12 cellular contexts compared by ENCODE assay signal in the genomic region with DNA sequence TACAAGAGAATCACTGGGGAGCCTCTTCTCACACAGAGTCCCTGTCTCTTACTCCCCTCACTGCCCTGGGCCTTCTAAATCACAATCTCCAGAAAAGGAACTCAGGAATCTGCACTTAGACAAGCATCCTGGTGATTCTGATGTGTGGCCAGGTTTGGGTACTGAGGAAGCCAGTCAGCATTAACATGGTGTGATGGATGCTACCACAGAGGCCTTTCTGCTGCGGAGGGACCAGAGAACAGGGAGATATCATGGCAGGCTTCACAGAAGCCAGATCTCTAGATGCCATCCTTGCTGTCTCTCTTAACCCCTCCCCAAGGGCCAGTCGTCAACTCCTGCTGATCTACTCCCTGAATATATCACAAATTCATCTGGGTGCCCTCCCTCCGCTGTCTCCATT. TPM values are rescaled to one million over a fixed set of nuclear protein-coding genes. Genes with fewer than 3 reads are reported as not detected.
DNase-seq lines count a peak whose midpoint lies in the region; ATAC-seq and TF ChIP-seq lines count a peak whose summit lies in the region.
"Had no signal": no experiment of that assay in that cellular context is flagged by ENCODE, and none has a peak within 500 bp of the region (broad histone marks: within the 10 kb centered on the region; RNA-seq: fewer than 3 reads in every experiment).

No MANE protein-coding gene starts in this region.

- DNase-seq in activated naive CD4-positive, alpha-beta T cell treated with anti-CD3 and anti-CD28 coated beads for 36 hours = no peak
- DNase-seq in activated naive CD4-positive, alpha-beta T cell (lab: John Stamatoyannopoulos, UW) = no peak
- DNase-seq in activated CD8-positive, alpha-beta memory T cell treated with anti-CD3 and anti-CD28 coated beads, Interleukin-2, amount 50 U/mL, for 48 hours = peak; percentile 46
- peak; percentile 42 for DNase-seq in islet precursor cell
- DNase-seq in type B pancreatic cell (ENCODE audit: extremely low spot score, unreplicated experiment) = peak; percentile 31
- no peak for DNase-seq in hippocampal formation (lab: John Stamatoyannopoulos, UW)
- DNase-seq: activated CD4-positive, alpha-beta T cell treated with anti-CD3 and anti-CD28 coated beads, Interleukin-2, amount 50 U/mL, for 1 hour; AML-193; stimulated activated CD4-positive, alpha-beta T cell treated with anti-CD3 and anti-CD28 coated beads, Interleukin-4, amount 100 ng/mL, for 1 hour; uterus had no signal

- TF ChIP-seq CTCF in type B pancreatic cell (conservative IDR thresholded peaks at IDR 0.05) = no peak

- H3K4me1 Mint-ChIP-seq in activated naive CD4-positive, alpha-beta T cell treated with anti-CD3 and anti-CD28 coated beads for 36 hours (ENCODE audit: low read depth) = peaks cover 33% of the 10 kb centered on the region
- peaks cover 35% of the 10 kb centered on the region for H3K4me1 Mint-ChIP-seq in type B pancreatic cell (ENCODE audit: unreplicated experiment)

- no peak overlapping the region for H3K27ac Mint-ChIP-seq in activated naive CD4-positive, alpha-beta T cell treated with anti-CD3 and anti-CD28 coated beads for 36 hours
- peak overlapping the region; percentile 76 for H3K27ac Mint-ChIP-seq in type B pancreatic cell

- peak overlapping the region; percentile 74 for H3K4me3 Mint-ChIP-seq in activated naive CD4-positive, alpha-beta T cell treated with anti-CD3 and anti-CD28 coated beads for 36 hours
- peak overlapping the region; percentile 88 for H3K4me3 Mint-ChIP-seq in type B pancreatic cell

- CTCF ChIA-PET in activated naive CD4-positive, alpha-beta T cell treated with anti-CD3 and anti-CD28 coated beads for 36 hours (lab: Charles Lee) = interaction anchor here (0.6 to 5.5 kb wide), 5 partner anchors 13 to 480 kb away, joined by 3 to 31 read pairs (median 4); a partner anchor contains a TSS

- intact Hi-C loops in activated naive CD4-positive, alpha-beta T cell treated with anti-CD3 and anti-CD28 coated beads for 36 hours (cut with micrococcal nuclease) = loop anchor here (5.0 to 10.0 kb wide), 5 partner anchors 258 to 1140 kb away; a partner anchor contains a TSS

- no peaks in the 10 kb centered on the region for H3K27me3 Mint-ChIP-seq in activated naive CD4-positive, alpha-beta T cell treated with anti-CD3 and anti-CD28 coated beads for 36 hours (ENCODE audit: low read depth)
- H3K27me3 Mint-ChIP-seq in type B pancreatic cell = peaks cover 5% of the 10 kb centered on the region

- peaks cover 10% of the 10 kb centered on the region for H3K36me3 Mint-ChIP-seq in activated naive CD4-positive, alpha-beta T cell treated with anti-CD3 and anti-CD28 coated beads for 36 hours (ENCODE audit: low read depth)
- H3K36me3 Mint-ChIP-seq in type B pancreatic cell = peaks cover 15% of the 10 kb centered on the region

- H3K9me3 Mint-ChIP-seq in activated naive CD4-positive, alpha-beta T cell treated with anti-CD3 and anti-CD28 coated beads for 36 hours = peaks cover 11% of the 10 kb centered on the region
- no peaks in the 10 kb centered on the region for H3K9me3 Mint-ChIP-seq in type B pancreatic cell

- ATAC-seq in HG03439 (IDR thresholded peaks at IDR 0.05; ENCODE audit: unreplicated experiment) (no peak), GM21515 (IDR thresholded peaks at IDR 0.05; ENCODE audit: unreplicated experiment) (no peak)

RNA-seq across cellular contexts. Expression of a gene that starts 1.6 kb away (rescaled TPM):
- total RNA-seq in activated naive CD4-positive, alpha-beta T cell treated with anti-CD3 and anti-CD28 coated beads for 36 hours = 10 to 100 TPM; 14.6 to 15.0 TPM
- 25.2 and 32.2 TPM in 2 replicates for total RNA-seq in type B pancreatic cell (ENCODE audit: low replicate concordance)

RNA-seq across cellular contexts. Expression of a gene that starts 12.7 kb away (rescaled TPM):
- total RNA-seq in activated naive CD4-positive, alpha-beta T cell treated with anti-CD3 and anti-CD28 coated beads for 36 hours = 10 to 100 TPM; 12.9 to 13.5 TPM
- 25.8 and 32.9 TPM in 2 replicates for total RNA-seq in type B pancreatic cell (ENCODE audit: low replicate concordance)

Comparison
In these comparisons a context has a peak if more than half of its experiments do, and no peak if none do; other contexts are left out.
1. DNase-seq: peak in activated CD8-positive, alpha-beta memory T cell treated with anti-CD3 and anti-CD28 coated beads, Interleukin-2, amount 50 U/mL, for 48 hours (single experiment), islet precursor cell (single experiment) and type B pancreatic cell (single experiment); none in activated naive CD4-positive, alpha-beta T cell treated with anti-CD3 and anti-CD28 coated beads for 36 hours (single experiment), activated naive CD4-positive, alpha-beta T cell (0 of 4) and hippocampal formation (0 of 2).